In the genomic region with DNA sequence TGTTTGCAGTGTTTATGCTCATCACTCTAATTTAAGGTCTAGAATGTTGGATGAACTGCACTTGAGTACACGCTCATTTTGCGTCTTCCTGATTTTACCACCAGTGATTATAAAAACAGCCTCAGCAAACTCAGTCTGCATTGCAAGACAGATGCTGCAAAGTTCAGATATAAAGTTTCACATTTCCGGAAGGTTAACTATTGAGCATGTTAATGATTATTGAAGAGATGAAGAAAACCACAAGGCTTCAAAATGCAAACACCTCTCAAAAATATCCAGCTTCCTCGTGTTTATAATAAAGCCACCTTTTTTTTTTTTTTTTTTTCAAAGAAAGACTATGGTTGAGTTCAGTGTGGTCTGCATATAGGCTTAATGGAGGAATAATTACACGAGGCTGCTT, we compare ENCODE assay signal across 18 cellular contexts.
A peak's percentile ranks its signal among the peaks of the same experiment; 100 is the strongest.
DNase-seq lines count a peak whose midpoint lies in the region; ATAC-seq, FAIRE-seq and TF ChIP-seq lines count a peak whose summit lies in the region.
"Had no signal": no experiment of that assay in that cellular context is flagged by ENCODE, and none has a peak within 500 bp of the region (broad histone marks: within the 10 kb centered on the region; RNA-seq: fewer than 3 reads in every experiment).

No MANE protein-coding gene starts in this region.

- H3K9me3 Mint-ChIP-seq in nephron, result no peaks in the 10 kb centered on the region

- no peaks in the 10 kb centered on the region for H3K27me3 Mint-ChIP-seq in nephron (ENCODE audit: low read depth)

- no peak overlapping the region for H3K4me3 ChIP-seq in kidney (ENCODE audit: low read length in 2 of 2)
- H3K4me3 ChIP-seq: SK-N-MC had no signal

- ATAC-seq in GM19023 (IDR thresholded peaks at IDR 0.05; ENCODE audit: unreplicated experiment), result no peak

- no peaks in the 10 kb centered on the region for H3K4me1 ChIP-seq in kidney (ENCODE audit: control insufficient read depth in 1 of 2, insufficient read depth in 1 of 2, low read depth in 1 of 2, low read length in 2 of 2)

- H3K4me1 Mint-ChIP-seq in nephron, result no peaks in the 10 kb centered on the region

- no peaks in the 10 kb centered on the region for H3K9me3 ChIP-seq in kidney (ENCODE audit: control insufficient read depth in 1 of 2, low read length in 2 of 2)

- no peak overlapping the region for H3K4me3 Mint-ChIP-seq in nephron

- H3K36me3 Mint-ChIP-seq in nephron (ENCODE audit: low read depth), result no peaks in the 10 kb centered on the region

- H3K9ac ChIP-seq in kidney (ENCODE audit: low read length in 2 of 2), result no peak overlapping the region

- peak overlapping the region; percentile 16 to 62 (median 28) for H3K27ac Mint-ChIP-seq in nephron

- TF ChIP-seq CTCF in kidney (IDR thresholded peaks at IDR 0.05; ENCODE audit: borderline replicate concordance, extremely low read depth, insufficient read depth) (no peak), nephron (IDR thresholded peaks at IDR 0.05; ENCODE audit: unreplicated experiment in 3 of 3) (no peak)

- H3K36me3 ChIP-seq in kidney (ENCODE audit: control insufficient read depth in 1 of 2, insufficient read depth in 2 of 2, low read length in 2 of 2), result no peaks in the 10 kb centered on the region

- FAIRE-seq in kidney (lab: Jason Lieb, UNC), result peak; percentile 77

- intact Hi-C loops in kidney (cut with DNase I), result no loop called here

- peak; percentile 19 for DNase-seq in DMS53 treated with DMSO at 0.1 percent for 48 hours (lab: John Stamatoyannopoulos, UW; ENCODE audit: unreplicated experiment)
- peak; percentile 50 to 90 for DNase-seq in NOMO-1 (lab: John Stamatoyannopoulos, UW; ENCODE audit: unreplicated experiment in 2 of 2)
- no peak for DNase-seq in kidney
- DNase-seq in T-helper 1 cell, result no peak
- no peak for DNase-seq in hippocampal formation (lab: John Stamatoyannopoulos, UW)
- no peak for DNase-seq in COLO668 (lab: John Stamatoyannopoulos, UW; ENCODE audit: unreplicated experiment)
- DNase-seq: AML-193, DMS 273 treated with DMSO at 0.1 percent for 48 hours, GF-D8, KG1, NCI-H1092, NCI-H2081 treated with DMSO at 0.1 percent for 48 hours, NCI-H446 treated with DMSO at 0.1 percent for 48 hours, SHP77 had no signal

- H3K27ac ChIP-seq in kidney (ENCODE audit: low read depth in 2 of 2, low read length in 2 of 2), result no peak overlapping the region
- H3K27ac ChIP-seq: C4-2B, SK-N-MC had no signal

Comparison
In these comparisons a context has a peak if more than half of its experiments do, and no peak if none do; other contexts are left out.
1. DNase-seq: peak in DMS53 treated with DMSO at 0.1 percent for 48 hours (single experiment) and NOMO-1 (2 of 2); none in kidney (single experiment), T-helper 1 cell (0 of 5), hippocampal formation (0 of 2) and COLO668 (single experiment).